In the genomic region with DNA sequence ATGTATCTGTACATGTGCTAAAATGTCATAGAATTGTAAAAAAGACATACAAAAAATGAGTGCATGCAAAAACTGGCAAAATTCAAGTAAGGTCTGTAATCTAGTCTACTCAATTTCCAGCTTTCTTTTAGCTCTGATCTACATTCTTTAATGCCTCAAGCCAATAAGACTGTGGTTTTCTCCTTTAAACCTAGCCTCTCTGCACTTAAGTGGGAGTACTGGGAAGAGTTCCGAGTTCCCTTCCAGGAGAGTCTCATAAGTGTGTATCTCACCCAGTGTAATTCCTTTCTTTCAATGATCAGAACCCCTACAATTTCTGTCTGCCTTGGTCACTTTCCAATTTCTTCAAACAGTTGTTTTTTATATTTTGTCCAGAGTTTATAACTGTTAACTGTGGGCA, we compare ENCODE assay signal across 15 cellular contexts.
"Had no signal": no experiment of that assay in that cellular context is flagged by ENCODE, and none has a peak within 500 bp of the region (broad histone marks: within the 10 kb centered on the region; RNA-seq: fewer than 3 reads in every experiment).

No MANE protein-coding gene starts in this region.

- ATAC-seq: heart left ventricle; mucosa of descending colon; naive thymus-derived CD8-positive, alpha-beta T cell; psoas muscle; right lobe of liver; stimulated activated memory B cell treated with anti-CD40 and anti-IgM and Interleukin-4, amounts not matched to agents 10 μg/mL and 1 μg/mL and 100 μg/mL, for 72 hours; upper lobe of right lung had no signal

- DNase-seq: dermis blood vessel endothelial cell; esophagus squamous epithelium; heart left ventricle; hippocampal formation; kidney glomerular epithelial cell; mammary epithelial cell; mucosa of descending colon; naive thymus-derived CD8-positive, alpha-beta T cell; psoas muscle; retina; right lobe of liver; stimulated activated CD4-positive, alpha-beta T cell treated with anti-CD3 and anti-CD28 coated beads, Interleukin-4, amount 100 ng/mL, for 1 hour; testis; upper lobe of right lung had no signal
